In genomic region chr3:44685128-44685800, GRCh38 we compare ENCODE assay signal across 9 cellular contexts. TPM values are rescaled to one million over a fixed set of nuclear protein-coding genes. Genes with fewer than 3 reads are reported as not detected.
A peak's percentile ranks its signal among the peaks of the same experiment; 100 is the strongest.
DNase-seq lines count a peak whose midpoint lies in the region; ATAC-seq lines count a peak whose summit lies in the region.
"Had no signal": no experiment of that assay in that cellular context is flagged by ENCODE, and none has a peak within 500 bp of the region (broad histone marks: within the 10 kb centered on the region; RNA-seq: fewer than 3 reads in every experiment).

No MANE protein-coding gene starts in this region.

- no peaks in the 10 kb centered on the region for H3K9me3 ChIP-seq in CD4-positive, alpha-beta memory T cell (ENCODE audit: control insufficient read depth in 1 of 2, low read length in 2 of 2)

- peak overlapping the region in 1 of 2 donors; percentile 48 for H3K4me3 ChIP-seq in CD4-positive, alpha-beta memory T cell (ENCODE audit: low read length in 2 of 2)

- H3K27me3 Mint-ChIP-seq in CD4-positive, alpha-beta memory T cell, result peaks cover 33 to 37% of the 10 kb centered on the region in 2 donors

- H3K27ac Mint-ChIP-seq in CD4-positive, alpha-beta memory T cell, result peak overlapping the region in 6 of 7 donors; percentile 19 to 85 (median 38)

- peaks cover 5 to 19% (median 10%) of the 10 kb centered on the region in 4 donors for H3K4me1 Mint-ChIP-seq in CD4-positive, alpha-beta memory T cell

- H3K27me3 ChIP-seq in CD4-positive, alpha-beta memory T cell (ENCODE audit: insufficient read depth, low read length), result no peaks in the 10 kb centered on the region

- peak; percentile 36 to 45 (median 40) for DNase-seq in CD4-positive, alpha-beta memory T cell
- peak; percentile 36 for DNase-seq in NCI-H128 (lab: John Stamatoyannopoulos, UW; ENCODE audit: unreplicated experiment)
- DNase-seq in activated CD4-positive, CD25-positive, alpha-beta regulatory T cell treated with anti-CD3 and anti-CD28 coated beads, Interleukin-2, amount 50 U/mL, for 72 hours, result peak; percentile 50
- DNase-seq in dedifferentiated amniotic fluid mesenchymal stem cell (ENCODE audit: extremely low spot score), result peak; percentile 52
- peak; percentile 46 for DNase-seq in kidney glomerular epithelial cell (lab: John Stamatoyannopoulos, UW)
- DNase-seq in stimulated activated CD4-positive, alpha-beta T cell treated with anti-CD3 and anti-CD28 coated beads, Interleukin-15, amount 100 ng/mL, for 48 hours (ENCODE audit: low read depth in 2 of 2), result peak; percentile 48
- no peak for DNase-seq in NCI-H187 treated with DMSO at 0.1 percent for 48 hours (lab: John Stamatoyannopoulos, UW)

- peaks cover 5% of the 10 kb centered on the region for H3K4me1 ChIP-seq in CD4-positive, alpha-beta memory T cell (ENCODE audit: insufficient read depth, low read length)

- peak overlapping the region; percentile 79 to 88 (median 81) for H3K4me3 Mint-ChIP-seq in CD4-positive, alpha-beta memory T cell

- intact Hi-C loops in CD4-positive, alpha-beta memory T cell (cut with micrococcal nuclease), result no loop called here

- H3K9me3 Mint-ChIP-seq in CD4-positive, alpha-beta memory T cell, result peaks cover 4 to 66% (median 53%) of the 10 kb centered on the region in 8 donors

- no peaks in the 10 kb centered on the region for H3K36me3 ChIP-seq in CD4-positive, alpha-beta memory T cell (ENCODE audit: insufficient read depth, low read length)

- CTCF ChIA-PET in CD4-positive, alpha-beta memory T cell (lab: Charles Lee; ENCODE audit: partially characterized antibody), result no interaction called here

- H3K27ac ChIP-seq in CD4-positive, alpha-beta memory T cell (ENCODE audit: low read depth, low read length), result no peak overlapping the region
- H3K27ac ChIP-seq: HL-60 had no signal

- H3K36me3 Mint-ChIP-seq in CD4-positive, alpha-beta memory T cell, result peaks cover 25 to 32% of the 10 kb centered on the region in 2 donors

- POLR2A ChIA-PET in CD4-positive, alpha-beta memory T cell (lab: Charles Lee; ENCODE audit: partially characterized antibody), result interaction anchor here (0.6 kb wide), 1 partner anchor 19 kb away, joined by 3 read pairs; no protein-coding TSS in a partner anchor

- ATAC-seq in GM21390 (IDR thresholded peaks at IDR 0.05; ENCODE audit: unreplicated experiment), result peak; percentile 84

RNA-seq across cellular contexts. Expression of gene ZNF502, which starts 27.2 kb away (rescaled TPM):
- total RNA-seq in CD4-positive, alpha-beta memory T cell, result 1 to 10 TPM; 3.1 to 3.4 TPM
- polyA plus RNA-seq in CD4-positive, alpha-beta memory T cell, result 1 to 10 TPM; 2.1 to 4.0 TPM

RNA-seq across cellular contexts. Expression of gene ZNF35, which starts 36.7 kb away (rescaled TPM):
- 1 to 10 TPM; 3.8 to 5.2 TPM for total RNA-seq in CD4-positive, alpha-beta memory T cell
- polyA plus RNA-seq in CD4-positive, alpha-beta memory T cell, result 1 to 10 TPM in 1 of 2 donors, under 1 TPM in 1; 0.87 to 1.2 TPM

RNA-seq across cellular contexts. Expression of gene ZNF501, which starts 44.2 kb away (rescaled TPM):
- 1 to 10 TPM; 7.4 to 7.5 TPM for total RNA-seq in CD4-positive, alpha-beta memory T cell
- 1 to 10 TPM; 2.1 to 2.9 TPM for polyA plus RNA-seq in CD4-positive, alpha-beta memory T cell
